1 cellular context compared by ENCODE assay signal in genomic region chr2:21234721-21235120, GRCh38.
TF ChIP-seq lines count a peak whose summit lies in the region.

No MANE protein-coding gene starts in this region.

TF ChIP-seq in K562, 482 proteins besides CTCF, POLR2A, EP300 and RAD21 (continued from another document):
- TF ChIP-seq PBX2 (CRISPR knock-in tag; IDR thresholded peaks at IDR 0.05; ENCODE audit: low read depth) (no peak), PBX2 (tag; conservative IDR thresholded peaks at IDR 0.05; ENCODE audit: low read depth) (no peak), ZNF384 (IDR thresholded peaks at IDR 0.05; ENCODE audit: low read depth, low read length) (no peak), AFF4 (CRISPR knock-in tag; IDR thresholded peaks at IDR 0.05) (no peak), RREB1 (CRISPR knock-in tag; IDR thresholded peaks at IDR 0.05) (no peak), ZZZ3 (IDR thresholded peaks at IDR 0.05) (no peak), NBN (IDR thresholded peaks at IDR 0.05; ENCODE audit: low read depth) (no peak), MIER1 (IDR thresholded peaks at IDR 0.05; ENCODE audit: low read depth) (no peak), HDGF (IDR thresholded peaks at IDR 0.05) (no peak), ZNF764 (CRISPR knock-in tag; IDR thresholded peaks at IDR 0.05; ENCODE audit: low read depth) (no peak), ZNF740 (CRISPR knock-in tag; IDR thresholded peaks at IDR 0.05) (no peak), ZNF740 (tag; IDR thresholded peaks at IDR 0.05) (no peak), ZNF217 (CRISPR knock-in tag; IDR thresholded peaks at IDR 0.05) (no peak)
